In genomic region chr2:208413931-208414330, GRCh38 we compare ENCODE assay signal across 26 cellular contexts.
"Had no signal": no experiment of that assay in that cellular context is flagged by ENCODE, and none has a peak within 500 bp of the region (broad histone marks: within the 10 kb centered on the region; RNA-seq: fewer than 3 reads in every experiment).

No MANE protein-coding gene starts in this region.

- ATAC-seq: stimulated activated effector memory CD8-positive, alpha-beta T cell treated with anti-CD3 and anti-CD28 coated beads, Interleukin-12 subunit alpha, Interleukin-12 subunit beta, amount 100 ng/mL, for 72 hours; stimulated activated memory B cell treated with anti-CD40 and anti-IgM and Interleukin-4, amounts not matched to agents 10 μg/mL and 1 μg/mL and 100 μg/mL, for 72 hours; stimulated activated naive B cell treated with anti-CD40 and anti-IgM and Interleukin-4, amounts not matched to agents 10 μg/mL and 1 μg/mL and 100 μg/mL, for 72 hours; stimulated activated naive CD8-positive, alpha-beta T cell treated with anti-CD3 and anti-CD28 coated beads, Interleukin-15, amount 100 ng/mL, for 72 hours; stimulated activated naive CD8-positive, alpha-beta T cell treated with anti-CD3 and anti-CD28 coated beads, Interleukin-15, Interleukin-2, amounts not matched to agents 100 U/mL and 50 U/mL, for 24 hours; upper lobe of right lung had no signal

- H3K4me3 ChIP-seq: stomach, suprapubic skin, testis, thoracic aorta, thyroid gland, tibial artery, tibial nerve, transverse colon, upper lobe of left lung, upper lobe of right lung, uterus, vagina had no signal

- DNase-seq: stimulated activated CD4-positive, alpha-beta T cell treated with anti-CD3 and anti-CD28 coated beads, Interleukin-2, amount 100 ng/mL, for 48 hours; stimulated activated CD4-positive, alpha-beta T cell treated with anti-CD3 and anti-CD28 coated beads, Interleukin-4, amount 100 ng/mL, for 1 hour; stimulated activated CD4-positive, alpha-beta T cell treated with anti-CD3 and anti-CD28 coated beads, Interleukin-4, amount 100 ng/mL, for 24 hours; stimulated activated CD4-positive, alpha-beta T cell treated with anti-CD3 and anti-CD28 coated beads, Interleukin-4, amount 100 ng/mL, for 4 hours; stimulated activated CD8-positive, alpha-beta memory T cell treated with anti-CD3 and anti-CD28 coated beads, Interleukin-4, amount 100 ng/mL, for 48 hours; stimulated activated naive B cell treated with anti-CD40 and anti-IgM and Interleukin-4, amounts not matched to agents 10 μg/mL and 1 μg/mL and 100 μg/mL, for 72 hours; stimulated activated naive CD4-positive, alpha-beta T cell; stimulated activated naive CD4-positive, alpha-beta T cell treated with Interleukin-2 at 50 U/mL for 16 hours; stimulated activated naive CD8-positive, alpha-beta T cell treated with anti-CD3 and anti-CD28 coated beads, Interleukin-15, amount 100 ng/mL, for 72 hours; stimulated activated naive CD8-positive, alpha-beta T cell treated with anti-CD3 and anti-CD28 coated beads, Interleukin-15, Interleukin-2, amounts not matched to agents 100 U/mL and 50 U/mL, for 24 hours; stomach; substantia nigra; testis; thyroid gland; tibial artery; transverse colon; trophoblast cell; upper lobe of left lung; upper lobe of right lung; uterus had no signal

- H3K9me3 ChIP-seq: stomach, suprapubic skin, testis, thoracic aorta, thyroid gland, tibial artery, tibial nerve, transverse colon, upper lobe of left lung, upper lobe of right lung, uterus, vagina had no signal
